In the genomic region with DNA sequence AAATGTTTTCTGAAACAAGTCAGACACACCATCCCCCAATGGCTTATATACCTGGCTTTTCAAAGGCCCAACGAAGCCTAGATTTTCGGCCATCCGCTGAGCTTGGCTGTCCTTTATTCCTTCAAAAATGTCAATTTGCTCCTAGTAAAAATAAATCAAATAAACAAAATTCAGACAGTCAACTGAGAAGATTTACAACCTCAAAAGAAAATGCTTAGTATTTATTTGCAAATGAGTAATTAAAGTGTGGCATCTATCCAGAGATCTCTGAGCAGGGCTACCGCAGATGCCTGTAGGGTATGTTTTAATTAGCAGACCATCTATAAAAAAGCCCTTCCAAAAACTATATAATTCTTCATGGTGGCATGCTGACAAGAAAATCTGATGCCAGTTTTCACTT, we compare ENCODE assay signal across 21 cellular contexts.
DNase-seq lines count a peak whose midpoint lies in the region; ATAC-seq and TF ChIP-seq lines count a peak whose summit lies in the region.
"Had no signal": no experiment of that assay in that cellular context is flagged by ENCODE, and none has a peak within 500 bp of the region (broad histone marks: within the 10 kb centered on the region; RNA-seq: fewer than 3 reads in every experiment).

No MANE protein-coding gene starts in this region.

- no peaks in the 10 kb centered on the region for H3K9me2 ChIP-seq in SK-N-SH

- H3K4me2 ChIP-seq in SK-N-SH = no peak overlapping the region
- H3K4me2 ChIP-seq: A549 had no signal

- no peak overlapping the region for H2AFZ ChIP-seq in SK-N-SH (ENCODE audit: low read depth)

- no peak for TF ChIP-seq RAD21 in SK-N-SH (IDR thresholded peaks at IDR 0.05; ENCODE audit: low read length)

- peak; percentile 7 for DNase-seq in SK-N-SH
- DNase-seq in NCI-H1048 (lab: John Stamatoyannopoulos, UW) = peak; percentile 28
- DNase-seq in NCI-H2081 (lab: John Stamatoyannopoulos, UW) = peak; percentile 40 to 66
- DNase-seq in activated naive CD4-positive, alpha-beta T cell treated with anti-CD3 and anti-CD28 coated beads, Interleukin-2, amount 10 ng/mL, durations not matched to agents 7 days and 5 days = no peak
- DNase-seq in aorta = no peak
- DNase-seq: DMS79, H7, NCI-H146, NCI-H2107, NCI-H2227 treated with DMSO at 0.1 percent for 48 hours, NCI-H82 had no signal

- TF ChIP-seq CTCF in SK-N-SH (IDR thresholded peaks at IDR 0.05) = no peak

- no peaks in the 10 kb centered on the region for H4K20me1 ChIP-seq in SK-N-SH (ENCODE audit: insufficient read depth)

- CTCF ChIA-PET in SK-N-SH (lab: Yijun Ruan, JAX) = interaction anchor here (1.0 to 1.4 kb wide), 3 partner anchors 9 to 137 kb away, joined by 3 to 4 read pairs (median 3); no protein-coding TSS in a partner anchor
- CTCF ChIA-PET in activated naive CD4-positive, alpha-beta T cell treated with anti-CD3 and anti-CD28 coated beads, Interleukin-2, amount 10 ng/mL, durations not matched to agents 7 days and 5 days (lab: Charles Lee) = no interaction called here

- H3K27ac Mint-ChIP-seq in activated naive CD4-positive, alpha-beta T cell treated with anti-CD3 and anti-CD28 coated beads, Interleukin-2, amount 10 ng/mL, durations not matched to agents 7 days and 5 days = no peak overlapping the region
- H3K27ac Mint-ChIP-seq: B cell; CD14-positive monocyte; IgD-negative memory B cell; T-helper 1 cell treated with Interleukin-12 subunit alpha and Interleukin-12 subunit beta and Interleukin-4 antibody, amounts not matched to agents 30 μg/mL and 1 μg/mL, for 36 hours had no signal

- H3K36me3 ChIP-seq in SK-N-SH (replicated peaks in 1 of 2; ENCODE audit: control insufficient read depth in 1 of 2, insufficient read depth in 2 of 2, low read length in 1 of 2) = peaks cover 12 to 13% of the 10 kb centered on the region in 2 experiments
- peaks cover 2 to 6% of the 10 kb centered on the region in 2 donors for H3K36me3 ChIP-seq in aorta (ENCODE audit: control insufficient read depth in 1 of 2, insufficient read depth in 2 of 2, low read length in 1 of 2)

- H3K4me3 ChIP-seq in SK-N-SH (ENCODE audit: low read depth in 2 of 2, low read length in 1 of 2) (no peak overlapping the region), aorta (ENCODE audit: low read length in 2 of 2) (no peak overlapping the region)
- H3K4me3 ChIP-seq: A549, GM12878, SJSA1 had no signal

- WGBS in SK-N-SH (ENCODE audit: low lambda C conversion rate) = 94% methylated on average over 4 of the region's 4 CpGs
- WGBS in aorta, 2 donors = 96 to 99% methylated on average over 4 of the region's 4 CpGs

- H3K27ac ChIP-seq in SK-N-SH (ENCODE audit: low read depth in 2 of 2, low read length in 1 of 2) (no peak overlapping the region), aorta (ENCODE audit: low read depth in 1 of 2, low read length in 2 of 2) (no peak overlapping the region)
- H3K27ac ChIP-seq: A549, SJSA1 had no signal

- H3K27me3 ChIP-seq in SK-N-SH (ENCODE audit: insufficient read depth) (no peaks in the 10 kb centered on the region), aorta (ENCODE audit: control insufficient read depth in 1 of 2, insufficient read depth in 2 of 2, low read length in 1 of 2) (no peaks in the 10 kb centered on the region)
- H3K27me3 ChIP-seq: SJSA1 had no signal

- H3K36me3 Mint-ChIP-seq in activated naive CD4-positive, alpha-beta T cell treated with anti-CD3 and anti-CD28 coated beads, Interleukin-2, amount 10 ng/mL, durations not matched to agents 7 days and 5 days = peaks cover 38% of the 10 kb centered on the region

- intact Hi-C loops in aorta (cut with DNase I) = no loop called here

- no peaks in the 10 kb centered on the region for H3K27me3 Mint-ChIP-seq in activated naive CD4-positive, alpha-beta T cell treated with anti-CD3 and anti-CD28 coated beads, Interleukin-2, amount 10 ng/mL, durations not matched to agents 7 days and 5 days
- H3K27me3 Mint-ChIP-seq: B cell, IgD-negative memory B cell had no signal

- no peak overlapping the region for H3K4me3 Mint-ChIP-seq in activated naive CD4-positive, alpha-beta T cell treated with anti-CD3 and anti-CD28 coated beads, Interleukin-2, amount 10 ng/mL, durations not matched to agents 7 days and 5 days
- H3K4me3 Mint-ChIP-seq: B cell; CD14-positive monocyte; IgD-negative memory B cell; T-helper 1 cell treated with Interleukin-12 subunit alpha and Interleukin-12 subunit beta and Interleukin-4 antibody, amounts not matched to agents 30 μg/mL and 1 μg/mL, for 36 hours had no signal

- TF ChIP-seq EP300 in SK-N-SH (IDR thresholded peaks at IDR 0.05; ENCODE audit: borderline replicate concordance in 1 of 2, low read depth in 1 of 2, low read length in 1 of 2) = no peak

- H3K4me1 ChIP-seq in SK-N-SH (ENCODE audit: control insufficient read depth in 1 of 2, insufficient read depth in 2 of 2, low read depth in 1 of 2, low read length in 1 of 2) (peaks cover 0 to 6% of the 10 kb centered on the region in 2 experiments; a peak in 2 of 4 replicates), aorta (ENCODE audit: control insufficient read depth in 1 of 2, insufficient read depth in 2 of 2, low read length in 2 of 2) (peaks cover 0 to 2% of the 10 kb centered on the region in 2 donors)
- H3K4me1 ChIP-seq: A549, SJSA1 had no signal

- no peaks in the 10 kb centered on the region for H3K79me2 ChIP-seq in SK-N-SH (ENCODE audit: insufficient read depth)

- no peaks in the 10 kb centered on the region for H3K9me3 Mint-ChIP-seq in activated naive CD4-positive, alpha-beta T cell treated with anti-CD3 and anti-CD28 coated beads, Interleukin-2, amount 10 ng/mL, durations not matched to agents 7 days and 5 days
- H3K9me3 Mint-ChIP-seq: IgD-negative memory B cell; T-helper 1 cell treated with Interleukin-12 subunit alpha and Interleukin-12 subunit beta and Interleukin-4 antibody, amounts not matched to agents 30 μg/mL and 1 μg/mL, for 36 hours had no signal

- no peaks in the 10 kb centered on the region for H3K4me1 Mint-ChIP-seq in activated naive CD4-positive, alpha-beta T cell treated with anti-CD3 and anti-CD28 coated beads, Interleukin-2, amount 10 ng/mL, durations not matched to agents 7 days and 5 days
- H3K4me1 Mint-ChIP-seq: CD14-positive monocyte had no signal

- ATAC-seq in SK-N-SH treated with all-trans-retinoic acid at 6 μM for 48 hours (no peak), HG03520 (IDR thresholded peaks at IDR 0.05; ENCODE audit: unreplicated experiment) (no peak), aorta (ENCODE audit: low FRiP score) (no peak)
- ATAC-seq: A549, GM12878, Right ventricle myocardium inferior had no signal

- POLR2A ChIA-PET in SK-N-SH (lab: Yijun Ruan, JAX) = no interaction called here

- H3K9me3 ChIP-seq in SK-N-SH (no peaks in the 10 kb centered on the region), aorta (ENCODE audit: control insufficient read depth, low read length) (no peaks in the 10 kb centered on the region)
- H3K9me3 ChIP-seq: A549, SJSA1 had no signal

- H3K9ac ChIP-seq in SK-N-SH = no peak overlapping the region

- no peaks in the 10 kb centered on the region for H3F3A ChIP-seq in SK-N-SH (replicated peaks; ENCODE audit: insufficient read depth)

TF ChIP-seq in SK-N-SH, 30 proteins besides CTCF, POLR2A, EP300 and RAD21 (continues in another document):
- TF ChIP-seq GATA2 (CRISPR knock-in tag; IDR thresholded peaks at IDR 0.05) (no peak), SMC3 (IDR thresholded peaks at IDR 0.05; ENCODE audit: low read depth, low read length) (no peak), GABPA (IDR thresholded peaks at IDR 0.05; ENCODE audit: low read depth) (no peak), ELF1 (IDR thresholded peaks at IDR 0.05) (no peak), NFIC (IDR thresholded peaks at IDR 0.05; ENCODE audit: borderline replicate concordance) (no peak), EZH2phosphoT487 (IDR thresholded peaks at IDR 0.05; ENCODE audit: borderline replicate concordance, low read depth) (no peak), NRF1 (IDR thresholded peaks at IDR 0.05; ENCODE audit: low read depth, low read length) (no peak), POLR2AphosphoS5 (IDR thresholded peaks at IDR 0.05; ENCODE audit: low read depth, low read length) (no peak), MXI1 (IDR thresholded peaks at IDR 0.05; ENCODE audit: low read depth, low read length) (no peak)
- TF ChIP-seq, protein P1, sequence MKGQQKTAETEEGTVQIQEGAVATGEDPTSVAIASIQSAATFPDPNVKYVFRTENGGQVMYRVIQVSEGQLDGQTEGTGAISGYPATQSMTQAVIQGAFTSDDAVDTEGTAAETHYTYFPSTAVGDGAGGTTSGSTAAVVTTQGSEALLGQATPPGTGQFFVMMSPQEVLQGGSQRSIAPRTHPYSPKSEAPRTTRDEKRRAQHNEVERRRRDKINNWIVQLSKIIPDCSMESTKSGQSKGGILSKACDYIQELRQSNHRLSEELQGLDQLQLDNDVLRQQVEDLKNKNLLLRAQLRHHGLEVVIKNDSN (IDR thresholded peaks at IDR 0.05; ENCODE audit: borderline replicate concordance, low read depth) = no peak

TF ChIP-seq in SK-N-SH treated with all-trans-retinoic acid at 6 μM for 48 hours, 23 proteins besides CTCF, POLR2A, EP300 and RAD21 (continues in another document):
- TF ChIP-seq TCF4 (CRISPR knock-in tag; IDR thresholded peaks at IDR 0.05; ENCODE audit: borderline replicate concordance) = no peak
- no peak for TF ChIP-seq CREB5 (CRISPR knock-in tag; IDR thresholded peaks at IDR 0.05; ENCODE audit: low read depth)
- TF ChIP-seq CSDC2 (CRISPR knock-in tag; IDR thresholded peaks at IDR 0.05) = no peak
- no peak for TF ChIP-seq ZFP3 (CRISPR knock-in tag; IDR thresholded peaks at IDR 0.05)
- no peak for TF ChIP-seq ZNF565 (CRISPR knock-in tag; conservative IDR thresholded peaks at IDR 0.05; ENCODE audit: low read depth)

Comparison
In these comparisons a context has a peak if more than half of its experiments do, and no peak if none do; other contexts are left out.
1. DNase-seq: peak in SK-N-SH (single experiment), NCI-H1048 (single experiment) and NCI-H2081 (2 of 2); none in activated naive CD4-positive, alpha-beta T cell treated with anti-CD3 and anti-CD28 coated beads, Interleukin-2, amount 10 ng/mL, durations not matched to agents 7 days and 5 days (single experiment) and aorta (0 of 2).